9 cellular contexts compared by ENCODE assay signal in genomic region chr6:42390228-42390934, GRCh38.
A peak's percentile ranks its signal among the peaks of the same experiment; 100 is the strongest.
DNase-seq lines count a peak whose midpoint lies in the region; ATAC-seq, FAIRE-seq and TF ChIP-seq lines count a peak whose summit lies in the region.
"Had no signal": no experiment of that assay in that cellular context is flagged by ENCODE, and none has a peak within 500 bp of the region (broad histone marks: within the 10 kb centered on the region; RNA-seq: fewer than 3 reads in every experiment).

No MANE protein-coding gene starts in this region.

- H3K27me3 Mint-ChIP-seq in activated CD8-positive, alpha-beta memory T cell treated with anti-CD3 and anti-CD28 coated beads, Interleukin-2, amount 10 ng/mL, durations not matched to agents 7 days and 5 days, result no peaks in the 10 kb centered on the region
- H3K27me3 Mint-ChIP-seq in naive thymus-derived CD8-positive, alpha-beta T cell, result no peaks in the 10 kb centered on the region

- intact Hi-C loops in right lobe of liver (cut with DNase I) (no loop called here), HepG2 (cut with micrococcal nuclease; ENCODE audit: unreplicated experiment) (no loop called here)

- TF ChIP-seq POLR2A in right lobe of liver (IDR thresholded peaks at IDR 0.05), result no peak
- no peak for TF ChIP-seq POLR2A in HepG2 (IDR thresholded peaks at IDR 0.05; ENCODE audit: insufficient read depth in 1 of 2, low read depth in 2 of 2, low read length in 2 of 2)

- H3K9ac ChIP-seq in HepG2 (ENCODE audit: insufficient read depth, low read depth, low read length), result no peak overlapping the region

- no peaks in the 10 kb centered on the region for H3K36me3 ChIP-seq in right lobe of liver
- no peaks in the 10 kb centered on the region for H3K36me3 ChIP-seq in HepG2 (replicated peaks in 1 of 2; ENCODE audit: control insufficient read depth in 1 of 2, insufficient read depth in 2 of 2, low read length in 2 of 2)

- no peaks in the 10 kb centered on the region for H4K20me1 ChIP-seq in HepG2 (ENCODE audit: insufficient read depth, low read length)

- POLR2A ChIA-PET in HepG2 (lab: Yijun Ruan, JAX), result no interaction called here
- POLR2A ChIA-PET in naive thymus-derived CD8-positive, alpha-beta T cell (lab: Charles Lee), result interaction anchor here (0.5 to 9.1 kb wide), 30 partner anchors 9 to 539 kb away, joined by 3 to 199 read pairs (median 5); partner anchors contain the start of genes CNPY3, MRPS10, TAF8 and TRERF1

- TF ChIP-seq RAD21 in HepG2 (CRISPR knock-in tag; IDR thresholded peaks at IDR 0.05), result no peak

- no TSS peak for BruUV-seq in HepG2 (replicated peaks; lab: Mats Ljungman, UMichigan)

- TF ChIP-seq EP300 in HepG2 (IDR thresholded peaks at IDR 0.05; ENCODE audit: low read depth in 2 of 2, low read length in 2 of 2) (no peak), HepG2 (CRISPR knock-in tag; IDR thresholded peaks at IDR 0.05; ENCODE audit: borderline replicate concordance) (no peak)

- in situ Hi-C loops in HepG2 (cut with HindIII; ENCODE audit: extremely low pct_ligation_motif_present, low pct_unique_long_range_greater_than_20kb), result no loop called here

- no peak overlapping the region for H3K4me3 ChIP-seq in right lobe of liver
- no peak overlapping the region for H3K4me3 ChIP-seq in HepG2 (replicated peaks in 1 of 3; ENCODE audit: insufficient read depth in 1 of 3, low read depth in 2 of 3, low read length in 3 of 3)

- H3K27ac ChIP-seq in right lobe of liver, result no peak overlapping the region
- no peak overlapping the region for H3K27ac ChIP-seq in HepG2 (ENCODE audit: extremely low read length, insufficient read depth, low read length)

- H2AFZ ChIP-seq in HepG2 (ENCODE audit: low read length), result no peak overlapping the region

- H3K27me3 ChIP-seq in right lobe of liver (no peaks in the 10 kb centered on the region), HepG2 (ENCODE audit: control insufficient read depth in 1 of 2, insufficient read depth in 2 of 2, low read length in 2 of 2) (peaks cover 4 to 51% of the 10 kb centered on the region in 2 experiments; a peak in 4 of 5 replicates)

- CTCF ChIA-PET in HepG2 (lab: Yijun Ruan, JAX; ENCODE audit: low intra/inter-chr PET ratio, low total read pairs), result no interaction called here
- CTCF ChIA-PET in activated CD8-positive, alpha-beta memory T cell treated with anti-CD3 and anti-CD28 coated beads, Interleukin-2, amount 10 ng/mL, durations not matched to agents 7 days and 5 days (lab: Charles Lee), result interaction anchor here (0.6 to 6.1 kb wide), 17 partner anchors 9 to 181 kb away, joined by 3 to 57 read pairs (median 4); no protein-coding TSS in a partner anchor

- no peaks in the 10 kb centered on the region for H3K9me3 ChIP-seq in right lobe of liver
- H3K9me3 ChIP-seq in HepG2 (ENCODE audit: low read length), result no peaks in the 10 kb centered on the region

- H3K79me2 ChIP-seq in HepG2 (ENCODE audit: insufficient read depth, low read length), result no peaks in the 10 kb centered on the region

- H3K9me3 Mint-ChIP-seq in activated CD8-positive, alpha-beta memory T cell treated with anti-CD3 and anti-CD28 coated beads, Interleukin-2, amount 10 ng/mL, durations not matched to agents 7 days and 5 days (ENCODE audit: low read depth), result no peaks in the 10 kb centered on the region
- H3K9me3 Mint-ChIP-seq in naive thymus-derived CD8-positive, alpha-beta T cell, result no peaks in the 10 kb centered on the region

- H3K4me1 ChIP-seq in right lobe of liver (no peaks in the 10 kb centered on the region), HepG2 (ENCODE audit: insufficient read depth, low read length) (peaks cover 7% of the 10 kb centered on the region; the same call in 1 of the 2 replicates)

- WGBS in right lobe of liver (ENCODE audit: insufficient coverage, low coverage, low lambda C conversion rate, missing lambda C conversion rate), result 66% methylated on average over 15 of the region's 17 CpGs
- WGBS in HepG2 (ENCODE audit: low lambda C conversion rate), result 62% methylated on average over 17 of the region's 17 CpGs

- H3K4me1 Mint-ChIP-seq in activated CD8-positive, alpha-beta memory T cell treated with anti-CD3 and anti-CD28 coated beads, Interleukin-2, amount 10 ng/mL, durations not matched to agents 7 days and 5 days, result peaks cover 96% of the 10 kb centered on the region
- H3K4me1 Mint-ChIP-seq in naive thymus-derived CD8-positive, alpha-beta T cell, result peaks cover 58 to 99% (median 99%) of the 10 kb centered on the region in 4 donors

- peak overlapping the region; percentile 67 for H3K4me3 Mint-ChIP-seq in activated CD8-positive, alpha-beta memory T cell treated with anti-CD3 and anti-CD28 coated beads, Interleukin-2, amount 10 ng/mL, durations not matched to agents 7 days and 5 days
- H3K4me3 Mint-ChIP-seq in naive thymus-derived CD8-positive, alpha-beta T cell, result peak overlapping the region; percentile 64 to 91 (median 78)

- FAIRE-seq in HepG2 (lab: Jason Lieb, UNC), result no peak
- FAIRE-seq: H1 had no signal

- no peak overlapping the region for H3K4me2 ChIP-seq in HepG2 (ENCODE audit: low read depth, low read length)

- DNase-seq in right lobe of liver (peak in 1 of 3 donors; percentile 28), HepG2 (ENCODE audit: low spot score) (no peak), NCI-H2196 treated with DMSO at 0.1 percent for 48 hours (lab: John Stamatoyannopoulos, UW; ENCODE audit: unreplicated experiment) (no peak), NCI-H1417 treated with DMSO at 0.1 percent for 48 hours (lab: John Stamatoyannopoulos, UW) (no peak)
- DNase-seq in activated CD8-positive, alpha-beta memory T cell treated with anti-CD3 and anti-CD28 coated beads, Interleukin-2, amount 10 ng/mL, durations not matched to agents 7 days and 5 days, result peak; percentile 83
- DNase-seq in naive thymus-derived CD8-positive, alpha-beta T cell, result peak in 8 of 10 donors; percentile 34 to 88 (median 74)

- peaks cover 16% of the 10 kb centered on the region for H3K36me3 Mint-ChIP-seq in activated CD8-positive, alpha-beta memory T cell treated with anti-CD3 and anti-CD28 coated beads, Interleukin-2, amount 10 ng/mL, durations not matched to agents 7 days and 5 days
- peaks cover 0 to 1% (median 0%) of the 10 kb centered on the region in 3 donors for H3K36me3 Mint-ChIP-seq in naive thymus-derived CD8-positive, alpha-beta T cell

- no peak for TF ChIP-seq CTCF in right lobe of liver (IDR thresholded peaks at IDR 0.05)
- TF ChIP-seq CTCF in HepG2 (CRISPR knock-in tag; IDR thresholded peaks at IDR 0.05), result no peak

- peak overlapping the region; percentile 99 for H3K27ac Mint-ChIP-seq in activated CD8-positive, alpha-beta memory T cell treated with anti-CD3 and anti-CD28 coated beads, Interleukin-2, amount 10 ng/mL, durations not matched to agents 7 days and 5 days
- H3K27ac Mint-ChIP-seq in naive thymus-derived CD8-positive, alpha-beta T cell, result peak overlapping the region; percentile 95 to 100 (median 99)

- ATAC-seq in right lobe of liver (peak in 3 of 4 donors; percentile 27 to 51 (median 46)), HepG2 (no peak), HG03354 (IDR thresholded peaks at IDR 0.05; ENCODE audit: poor library complexity, severe bottlenecking, unreplicated experiment) (no peak), GM21447 (IDR thresholded peaks at IDR 0.05; ENCODE audit: unreplicated experiment) (no peak)
- peak; percentile 78 for ATAC-seq in activated CD8-positive, alpha-beta memory T cell treated with anti-CD3 and anti-CD28 coated beads, Interleukin-2, amount 10 ng/mL, durations not matched to agents 7 days and 5 days
- peak; percentile 77 to 81 for ATAC-seq in naive thymus-derived CD8-positive, alpha-beta T cell

TF ChIP-seq in HepG2, 621 proteins besides CTCF, POLR2A, EP300 and RAD21 (continues in another document):
- TF ChIP-seq ZNF775 (CRISPR knock-in tag; IDR thresholded peaks at IDR 0.05; ENCODE audit: borderline replicate concordance) (no peak), SRSF1 (optimal IDR thresholded peaks at IDR 0.05; ENCODE audit: low read depth, low read length) (no peak), AKAP8 (CRISPR knock-in tag; IDR thresholded peaks at IDR 0.05) (no peak), NONO (IDR thresholded peaks at IDR 0.05) (no peak), NONO (CRISPR knock-in tag; conservative IDR thresholded peaks at IDR 0.05) (no peak), ZNF101 (CRISPR knock-in tag; IDR thresholded peaks at IDR 0.05; ENCODE audit: borderline replicate concordance, low read depth) (no peak), ZNF263 (CRISPR knock-in tag; IDR thresholded peaks at IDR 0.05) (no peak)
- TF ChIP-seq, protein P1, sequence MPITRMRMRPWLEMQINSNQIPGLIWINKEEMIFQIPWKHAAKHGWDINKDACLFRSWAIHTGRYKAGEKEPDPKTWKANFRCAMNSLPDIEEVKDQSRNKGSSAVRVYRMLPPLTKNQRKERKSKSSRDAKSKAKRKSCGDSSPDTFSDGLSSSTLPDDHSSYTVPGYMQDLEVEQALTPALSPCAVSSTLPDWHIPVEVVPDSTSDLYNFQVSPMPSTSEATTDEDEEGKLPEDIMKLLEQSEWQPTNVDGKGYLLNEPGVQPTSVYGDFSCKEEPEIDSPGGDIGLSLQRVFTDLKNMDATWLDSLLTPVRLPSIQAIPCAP (CRISPR knock-in tag; IDR thresholded peaks at IDR 0.05; ENCODE audit: low read depth), result no peak
- TF ChIP-seq, protein P2, sequence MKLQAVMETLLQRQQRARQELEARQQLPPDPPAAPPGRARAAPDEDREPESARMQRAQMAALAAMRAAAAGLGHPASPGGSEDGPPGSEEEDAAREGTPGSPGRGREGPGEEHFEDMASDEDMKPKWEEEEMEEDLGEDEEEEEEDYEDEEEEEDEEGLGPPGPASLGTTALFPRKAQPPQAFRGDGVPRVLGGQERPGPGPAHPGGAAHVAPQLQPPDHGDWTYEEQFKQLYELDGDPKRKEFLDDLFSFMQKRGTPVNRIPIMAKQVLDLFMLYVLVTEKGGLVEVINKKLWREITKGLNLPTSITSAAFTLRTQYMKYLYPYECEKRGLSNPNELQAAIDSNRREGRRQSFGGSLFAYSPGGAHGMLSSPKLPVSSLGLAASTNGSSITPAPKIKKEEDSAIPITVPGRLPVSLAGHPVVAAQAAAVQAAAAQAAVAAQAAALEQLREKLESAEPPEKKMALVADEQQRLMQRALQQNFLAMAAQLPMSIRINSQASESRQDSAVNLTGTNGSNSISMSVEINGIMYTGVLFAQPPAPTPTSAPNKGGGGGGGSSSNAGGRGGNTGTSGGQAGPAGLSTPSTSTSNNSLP (IDR thresholded peaks at IDR 0.05; ENCODE audit: low read depth, low read length), result no peak

Comparison
In these comparisons a context has a peak if more than half of its experiments do, and no peak if none do; other contexts are left out.
1. ATAC-seq: peak in right lobe of liver (3 of 4), activated CD8-positive, alpha-beta memory T cell treated with anti-CD3 and anti-CD28 coated beads, Interleukin-2, amount 10 ng/mL, durations not matched to agents 7 days and 5 days (single experiment) and naive thymus-derived CD8-positive, alpha-beta T cell (2 of 2); none in HepG2 (single experiment), HG03354 (single experiment) and GM21447 (single experiment).
2. DNase-seq: peak in activated CD8-positive, alpha-beta memory T cell treated with anti-CD3 and anti-CD28 coated beads, Interleukin-2, amount 10 ng/mL, durations not matched to agents 7 days and 5 days (single experiment) and naive thymus-derived CD8-positive, alpha-beta T cell (8 of 10); none in HepG2 (single experiment), NCI-H2196 treated with DMSO at 0.1 percent for 48 hours (single experiment) and NCI-H1417 treated with DMSO at 0.1 percent for 48 hours (single experiment).